ENCODE assay signal across 1 cellular context in the genomic region with DNA sequence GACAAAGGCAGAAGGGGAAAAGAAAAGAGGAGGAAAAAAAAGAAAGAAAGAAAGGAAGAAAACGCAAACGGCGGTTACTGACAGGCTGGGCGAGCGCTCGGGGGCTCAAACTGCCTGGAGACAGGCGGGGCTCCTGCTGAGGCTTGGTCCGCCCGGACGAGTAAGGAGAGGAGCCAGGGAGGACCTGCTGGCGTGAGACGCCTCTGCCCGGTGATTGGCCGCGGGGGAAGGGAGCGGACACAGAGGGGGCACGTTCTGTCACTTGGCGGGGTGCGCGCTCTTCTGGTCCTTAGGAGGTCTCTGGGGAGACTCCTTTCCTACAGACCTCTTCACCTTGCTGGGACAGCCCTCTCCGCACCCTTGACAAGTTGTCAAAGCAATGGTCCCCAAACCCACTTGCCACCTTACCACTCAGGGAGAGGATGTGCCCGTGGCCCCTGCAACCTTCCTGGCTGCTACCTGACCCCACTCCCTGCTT.
TF ChIP-seq lines count a peak whose summit lies in the region.

No MANE protein-coding gene starts in this region.

TF ChIP-seq in IMR-90, 13 proteins besides CTCF, POLR2A, EP300 and RAD21 (continued from another document):
- peak; percentile 45; the same call in 1 of the 2 replicates for TF ChIP-seq BHLHE40 (IDR thresholded peaks at IDR 0.05; ENCODE audit: low read depth, low read length)
